19 cellular contexts compared by ENCODE assay signal in the genomic region with DNA sequence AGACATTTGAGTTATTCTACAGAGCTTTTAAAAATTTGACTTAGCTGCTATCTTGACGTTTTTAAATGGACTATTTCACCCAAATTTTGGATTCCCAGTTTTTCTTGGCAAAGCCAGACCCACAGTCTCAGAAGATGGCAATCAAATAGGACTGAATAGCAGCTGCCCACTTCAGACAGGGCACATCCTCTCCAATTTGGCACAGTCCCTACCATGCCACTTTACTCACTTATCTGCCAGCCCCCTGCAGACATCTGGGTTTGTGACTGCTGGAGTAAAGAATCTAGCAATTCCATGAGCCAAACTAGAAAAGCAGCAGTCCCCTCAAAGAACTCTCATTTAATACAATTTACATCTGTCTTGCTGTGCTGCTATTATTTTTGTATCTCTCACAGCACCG.
"Had no signal": no experiment of that assay in that cellular context is flagged by ENCODE, and none has a peak within 500 bp of the region (broad histone marks: within the 10 kb centered on the region; RNA-seq: fewer than 3 reads in every experiment).

No MANE protein-coding gene starts in this region.

- H3K9me3 ChIP-seq: SJSA1 had no signal

- H3K4me3 ChIP-seq: SJSA1, SK-N-MC had no signal

- H3K36me3 ChIP-seq: SJSA1 had no signal

- ATAC-seq: T-helper 17 cell had no signal

- H3K27ac ChIP-seq: SJSA1, SK-N-MC had no signal

- DNase-seq: KBM-7, MV-4-11, NCI-H1048, NCI-H1436 treated with DMSO at 0.1 percent for 48 hours, NCI-H187, NCI-H2029, NCI-H2081 treated with DMSO at 0.1 percent for 48 hours, NCI-H226, NCI-H446, NCI-H510A, NCI-H524 treated with DMSO at 0.1 percent for 48 hours, NCI-H82, Right ventricle myocardium superior, RPMI8226, SIG-M5, T-helper 1 cell, T-helper 17 cell had no signal

- H3K27me3 ChIP-seq: SJSA1 had no signal

- H3K4me1 ChIP-seq: SJSA1 had no signal
